ENCODE assay signal across 1 cellular context in the genomic region with DNA sequence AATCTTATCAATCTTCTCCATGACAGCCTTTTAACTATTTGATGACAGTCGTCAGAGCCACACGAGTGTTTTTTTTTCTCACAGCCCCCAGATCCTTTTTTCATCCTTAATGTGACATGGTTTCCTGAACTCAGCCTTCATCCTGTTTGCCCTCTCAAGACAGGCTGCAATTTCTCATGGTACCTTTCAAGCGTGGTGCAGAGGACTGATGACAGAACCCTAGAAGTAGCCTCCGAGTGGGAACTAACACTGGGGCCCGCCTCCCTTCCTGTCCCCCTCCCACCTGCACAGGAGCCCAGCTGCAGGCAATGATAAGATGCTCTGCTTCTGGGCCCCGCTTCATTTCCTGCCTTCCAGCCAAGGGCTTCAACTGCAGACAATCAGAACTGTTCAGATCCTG.
TF ChIP-seq lines count a peak whose summit lies in the region.

No MANE protein-coding gene starts in this region.

TF ChIP-seq in K562, 482 proteins besides CTCF, POLR2A, EP300 and RAD21 (continued from another document and continues in another):
- no peak for TF ChIP-seq ETS2 (tag; IDR thresholded peaks at IDR 0.05; ENCODE audit: borderline replicate concordance, poor library complexity, severe bottlenecking)
- TF ChIP-seq RBM22 (IDR thresholded peaks at IDR 0.05; ENCODE audit: low read depth, low read length, poor library complexity, severe bottlenecking): no peak
- TF ChIP-seq PPARD (CRISPR knock-in tag; IDR thresholded peaks at IDR 0.05): no peak
- TF ChIP-seq TGIF2 (CRISPR knock-in tag; IDR thresholded peaks at IDR 0.05): no peak
- 0 out of 4 replicates have a peak, but pooled peaks of 1 of the 2 experiments have one; percentile 59 for TF ChIP-seq KDM4B (IDR thresholded peaks at IDR 0.05; ENCODE audit: borderline replicate concordance in 2 of 2, low read depth in 1 of 2)
- TF ChIP-seq EWSR1 (IDR thresholded peaks at IDR 0.05; ENCODE audit: borderline replicate concordance, low read depth, partially characterized antibody): no peak
- no peak for TF ChIP-seq NR2F6 (CRISPR knock-in tag; IDR thresholded peaks at IDR 0.05)
- no peak for TF ChIP-seq RBM34 (IDR thresholded peaks at IDR 0.05; ENCODE audit: borderline replicate concordance, insufficient read depth, low read length)
- no peak for TF ChIP-seq SIN3B (IDR thresholded peaks at IDR 0.05; ENCODE audit: low read depth)
- no peak for TF ChIP-seq FOXK1 (CRISPR knock-in tag; IDR thresholded peaks at IDR 0.05; ENCODE audit: borderline replicate concordance)
- peak; percentile 40; the same call in 1 of the 2 replicates for TF ChIP-seq NFE2 (IDR thresholded peaks at IDR 0.05; ENCODE audit: low read depth)
- TF ChIP-seq LARP7 (IDR thresholded peaks at IDR 0.05): no peak
- no peak for TF ChIP-seq ZNF280B (CRISPR knock-in tag; IDR thresholded peaks at IDR 0.05)
- no peak for TF ChIP-seq FOXJ3 (CRISPR knock-in tag; IDR thresholded peaks at IDR 0.05)
- TF ChIP-seq, protein P1, sequence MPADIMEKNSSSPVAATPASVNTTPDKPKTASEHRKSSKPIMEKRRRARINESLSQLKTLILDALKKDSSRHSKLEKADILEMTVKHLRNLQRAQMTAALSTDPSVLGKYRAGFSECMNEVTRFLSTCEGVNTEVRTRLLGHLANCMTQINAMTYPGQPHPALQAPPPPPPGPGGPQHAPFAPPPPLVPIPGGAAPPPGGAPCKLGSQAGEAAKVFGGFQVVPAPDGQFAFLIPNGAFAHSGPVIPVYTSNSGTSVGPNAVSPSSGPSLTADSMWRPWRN (IDR thresholded peaks at IDR 0.05; ENCODE audit: low read depth): no peak
- no peak for TF ChIP-seq HEY1 (CRISPR knock-in tag; IDR thresholded peaks at IDR 0.05; ENCODE audit: borderline replicate concordance)
- no peak for TF ChIP-seq ZNF780A (CRISPR knock-in tag; IDR thresholded peaks at IDR 0.05)
- no peak for TF ChIP-seq ZNF318 (IDR thresholded peaks at IDR 0.05; ENCODE audit: borderline replicate concordance in 1 of 2, low read depth in 1 of 2)
- 0 out of 2 replicates have a peak, but pooled peaks have one; percentile 27 for TF ChIP-seq PREB (CRISPR knock-in tag; IDR thresholded peaks at IDR 0.05)
- no peak for TF ChIP-seq ZFP1 (CRISPR knock-in tag; IDR thresholded peaks at IDR 0.05)
- peak; percentile 32 to 40; a peak in 2 of 4 replicates for TF ChIP-seq TBL1XR1 (IDR thresholded peaks at IDR 0.05; ENCODE audit: low read length in 2 of 2)
- 0 out of 4 replicates have a peak, but pooled peaks of 1 of the 2 experiments have one; percentile 16 for TF ChIP-seq ARNT (IDR thresholded peaks at IDR 0.05)
- no peak for TF ChIP-seq CBX2 (IDR thresholded peaks at IDR 0.05; ENCODE audit: insufficient read depth, low read length, poor library complexity, severe bottlenecking)
- TF ChIP-seq, protein P2, sequence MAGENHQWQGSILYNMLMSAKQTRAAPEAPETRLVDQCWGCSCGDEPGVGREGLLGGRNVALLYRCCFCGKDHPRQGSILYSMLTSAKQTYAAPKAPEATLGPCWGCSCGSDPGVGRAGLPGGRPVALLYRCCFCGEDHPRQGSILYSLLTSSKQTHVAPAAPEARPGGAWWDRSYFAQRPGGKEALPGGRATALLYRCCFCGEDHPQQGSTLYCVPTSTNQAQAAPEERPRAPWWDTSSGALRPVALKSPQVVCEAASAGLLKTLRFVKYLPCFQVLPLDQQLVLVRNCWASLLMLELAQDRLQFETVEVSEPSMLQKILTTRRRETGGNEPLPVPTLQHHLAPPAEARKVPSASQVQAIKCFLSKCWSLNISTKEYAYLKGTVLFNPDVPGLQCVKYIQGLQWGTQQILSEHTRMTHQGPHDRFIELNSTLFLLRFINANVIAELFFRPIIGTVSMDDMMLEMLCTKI (IDR thresholded peaks at IDR 0.05; ENCODE audit: partially characterized antibody): no peak
- no peak for TF ChIP-seq RBFOX2 (IDR thresholded peaks at IDR 0.05; ENCODE audit: low read depth, low read length)
- TF ChIP-seq TSHZ1 (CRISPR knock-in tag; IDR thresholded peaks at IDR 0.05): no peak
- TF ChIP-seq KLF13 (tag; IDR thresholded peaks at IDR 0.05; ENCODE audit: borderline replicate concordance, low read depth): no peak
- no peak for TF ChIP-seq ZNF316 (IDR thresholded peaks at IDR 0.05)
- TF ChIP-seq ZEB2 (IDR thresholded peaks at IDR 0.05): peak; percentile 84
- peak; percentile 73 for TF ChIP-seq EGR1 (conservative IDR thresholded peaks at IDR 0.05)
- TF ChIP-seq ZNF175 (CRISPR knock-in tag; IDR thresholded peaks at IDR 0.05; ENCODE audit: low read depth): no peak; the same call in 1 of the 2 replicates
- TF ChIP-seq ZBTB11 (CRISPR knock-in tag; IDR thresholded peaks at IDR 0.05): peak in 1 of 3 experiments; percentile 57; a peak in 2 of 6 replicates
- TF ChIP-seq STAT6 (CRISPR knock-in tag; IDR thresholded peaks at IDR 0.05): no peak
